In genomic region chr10:8539056-8539455, GRCh38 we compare ENCODE assay signal across 19 cellular contexts.
A peak's percentile ranks its signal among the peaks of the same experiment; 100 is the strongest.
DNase-seq lines count a peak whose midpoint lies in the region; ATAC-seq and TF ChIP-seq lines count a peak whose summit lies in the region.
"Had no signal": no experiment of that assay in that cellular context is flagged by ENCODE, and none has a peak within 500 bp of the region (broad histone marks: within the 10 kb centered on the region; RNA-seq: fewer than 3 reads in every experiment).

No MANE protein-coding gene starts in this region.

- DNase-seq in HK-2 (ENCODE audit: unreplicated experiment) (peak; percentile 4), MV-4-11 (lab: John Stamatoyannopoulos, UW) (peak; percentile 78), epithelial cell of esophagus (ENCODE audit: low read depth) (peak; percentile 56), renal cortical epithelial cell (ENCODE audit: low read depth) (peak; percentile 57)
- DNase-seq in stimulated activated CD4-positive, alpha-beta T cell treated with anti-CD3 and anti-CD28 coated beads, Interleukin-4, amount 100 ng/mL, for 4 hours, result no peak
- no peak for DNase-seq in activated CD8-positive, alpha-beta T cell treated with anti-CD3 and anti-CD28 coated beads, Interleukin-2, amount 10 ng/mL, durations not matched to agents 7 days and 5 days
- DNase-seq: CD4-positive, alpha-beta memory T cell; DMS53; IMR-90; MG63; NCI-H1105 treated with DMSO at 0.1 percent for 48 hours; NCI-H1694; NCI-H510A treated with DMSO at 0.1 percent for 48 hours; NCI-H774; OCI-M1; RPMI8226; SIG-M5 had no signal

- peaks cover 5% of the 10 kb centered on the region for H3K27me3 Mint-ChIP-seq in activated CD8-positive, alpha-beta T cell treated with anti-CD3 and anti-CD28 coated beads, Interleukin-2, amount 10 ng/mL, durations not matched to agents 7 days and 5 days (ENCODE audit: low read depth)

- H3K27ac Mint-ChIP-seq in activated CD8-positive, alpha-beta T cell treated with anti-CD3 and anti-CD28 coated beads, Interleukin-2, amount 10 ng/mL, durations not matched to agents 7 days and 5 days, result no peak overlapping the region
- H3K27ac Mint-ChIP-seq: CD4-positive, alpha-beta memory T cell had no signal

- TF ChIP-seq CTCF in epithelial cell of esophagus (IDR thresholded peaks at IDR 0.05; ENCODE audit: insufficient read depth, low read depth, low read length, missing control alignments), result no peak

- ATAC-seq in HG02610 (IDR thresholded peaks at IDR 0.05; ENCODE audit: unreplicated experiment), result no peak
- ATAC-seq in activated CD8-positive, alpha-beta T cell treated with anti-CD3 and anti-CD28 coated beads, Interleukin-2, amount 10 ng/mL, durations not matched to agents 7 days and 5 days, result no peak

- POLR2A ChIA-PET in activated CD8-positive, alpha-beta T cell treated with anti-CD3 and anti-CD28 coated beads, Interleukin-2, amount 10 ng/mL, durations not matched to agents 7 days and 5 days (lab: Charles Lee), result no interaction called here

- no peaks in the 10 kb centered on the region for H3K36me3 Mint-ChIP-seq in activated CD8-positive, alpha-beta T cell treated with anti-CD3 and anti-CD28 coated beads, Interleukin-2, amount 10 ng/mL, durations not matched to agents 7 days and 5 days (ENCODE audit: low read depth)
- H3K36me3 Mint-ChIP-seq: CD4-positive, alpha-beta memory T cell had no signal

- H3K9me3 Mint-ChIP-seq in activated CD8-positive, alpha-beta T cell treated with anti-CD3 and anti-CD28 coated beads, Interleukin-2, amount 10 ng/mL, durations not matched to agents 7 days and 5 days (ENCODE audit: insufficient read depth), result no peaks in the 10 kb centered on the region

- no peaks in the 10 kb centered on the region for H3K4me1 Mint-ChIP-seq in activated CD8-positive, alpha-beta T cell treated with anti-CD3 and anti-CD28 coated beads, Interleukin-2, amount 10 ng/mL, durations not matched to agents 7 days and 5 days (ENCODE audit: low read depth)

- H3K4me3 ChIP-seq in epithelial cell of esophagus (ENCODE audit: low read length), result no peak overlapping the region
- H3K4me3 ChIP-seq: BLaER1, MG63 had no signal

- no peak overlapping the region for H3K4me3 Mint-ChIP-seq in activated CD8-positive, alpha-beta T cell treated with anti-CD3 and anti-CD28 coated beads, Interleukin-2, amount 10 ng/mL, durations not matched to agents 7 days and 5 days
- H3K4me3 Mint-ChIP-seq: CD4-positive, alpha-beta memory T cell had no signal

- CTCF ChIA-PET in activated CD8-positive, alpha-beta T cell treated with anti-CD3 and anti-CD28 coated beads, Interleukin-2, amount 10 ng/mL, durations not matched to agents 7 days and 5 days (lab: Charles Lee), result no interaction called here

Comparison
In these comparisons a context has a peak if more than half of its experiments do, and no peak if none do; other contexts are left out.
1. DNase-seq: peak in HK-2 (single experiment), MV-4-11 (single experiment), epithelial cell of esophagus (single experiment) and renal cortical epithelial cell (single experiment); none in stimulated activated CD4-positive, alpha-beta T cell treated with anti-CD3 and anti-CD28 coated beads, Interleukin-4, amount 100 ng/mL, for 4 hours (0 of 2) and activated CD8-positive, alpha-beta T cell treated with anti-CD3 and anti-CD28 coated beads, Interleukin-2, amount 10 ng/mL, durations not matched to agents 7 days and 5 days (single experiment).